ENCODE assay signal across 25 cellular contexts in the genomic region with DNA sequence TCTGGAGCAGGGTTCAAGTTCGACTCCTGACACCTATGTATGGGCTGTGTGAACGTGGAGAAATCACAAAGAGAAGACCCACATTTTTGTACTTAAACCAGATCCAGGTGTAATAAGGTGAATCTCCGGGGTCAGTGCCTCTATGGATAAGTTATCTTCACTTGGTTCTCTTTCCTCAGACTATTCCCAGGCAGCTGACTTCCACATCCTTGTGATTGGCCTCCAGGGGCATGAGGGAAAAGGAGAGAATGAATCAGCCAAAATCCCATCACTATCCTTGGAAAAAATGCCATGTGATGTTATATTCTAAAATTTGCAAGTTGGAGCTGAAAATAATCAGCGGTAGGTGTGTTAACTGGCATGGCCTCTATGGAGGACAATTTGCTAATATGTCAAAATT.
"Had no signal": no experiment of that assay in that cellular context is flagged by ENCODE, and none has a peak within 500 bp of the region (broad histone marks: within the 10 kb centered on the region; RNA-seq: fewer than 3 reads in every experiment).

No MANE protein-coding gene starts in this region.

- H3K27ac Mint-ChIP-seq: activated naive CD8-positive, alpha-beta T cell treated with anti-CD3 and anti-CD28 coated beads for 36 hours; activated T-cell treated with anti-CD3 and anti-CD28 coated beads, Interleukin-2, amount 50 U/mL, for 24 hours; activated T-helper 17 cell treated with anti-CD3 and anti-CD28 coated beads, Interleukin-2, amount 50 U/mL, for 72 hours; naive thymus-derived CD8-positive, alpha-beta T cell; stimulated activated memory B cell treated with anti-CD40 and anti-IgM and Interleukin-4, amounts not matched to agents 10 μg/mL and 1 μg/mL and 100 μg/mL, for 72 hours had no signal

- H3K36me3 Mint-ChIP-seq: activated naive CD8-positive, alpha-beta T cell treated with anti-CD3 and anti-CD28 coated beads for 36 hours; naive thymus-derived CD8-positive, alpha-beta T cell; stimulated activated memory B cell treated with anti-CD40 and anti-IgM and Interleukin-4, amounts not matched to agents 10 μg/mL and 1 μg/mL and 100 μg/mL, for 72 hours had no signal

- H3K27me3 ChIP-seq: gastrocnemius medialis, transverse colon, uterus had no signal

- H3K9me3 Mint-ChIP-seq: activated naive CD8-positive, alpha-beta T cell treated with anti-CD3 and anti-CD28 coated beads for 36 hours; activated T-cell treated with anti-CD3 and anti-CD28 coated beads, Interleukin-2, amount 50 U/mL, for 24 hours; activated T-helper 17 cell treated with anti-CD3 and anti-CD28 coated beads, Interleukin-2, amount 50 U/mL, for 72 hours; naive thymus-derived CD8-positive, alpha-beta T cell; stimulated activated memory B cell treated with anti-CD40 and anti-IgM and Interleukin-4, amounts not matched to agents 10 μg/mL and 1 μg/mL and 100 μg/mL, for 72 hours had no signal

- H3K36me3 ChIP-seq: esophagus muscularis mucosa, gastrocnemius medialis, lower lobe of right lung, neutrophil, transverse colon, uterus, WERI-Rb-1 had no signal

- H3K4me1 ChIP-seq: esophagus muscularis mucosa, gastrocnemius medialis, lower lobe of right lung, parathyroid adenoma, transverse colon, uterus had no signal

- H3K27ac ChIP-seq: esophagus muscularis mucosa, gastrocnemius medialis, lower lobe of right lung, neutrophil, parathyroid adenoma, transverse colon, uterus, WERI-Rb-1 had no signal

- H3K4me3 ChIP-seq: esophagus muscularis mucosa, gastrocnemius medialis, lower lobe of right lung, transverse colon, uterus had no signal

- DNase-seq: activated CD4-positive, alpha-beta T cell treated with anti-CD3 and anti-CD28 coated beads for 1 hour; activated CD8-positive, alpha-beta memory T cell treated with anti-CD3 and anti-CD28 coated beads for 24 hours; activated CD8-positive, alpha-beta memory T cell treated with anti-CD3 and anti-CD28 coated beads, Interleukin-2, amount 50 U/mL, for 4 hours; activated naive CD4-positive, alpha-beta T cell treated with Interleukin-2 at 50 U/mL for 16 hours; activated naive CD8-positive, alpha-beta T cell treated with anti-CD3 and anti-CD28 coated beads for 36 hours; activated T-cell treated with anti-CD3 and anti-CD28 coated beads, Interleukin-2, amount 50 U/mL, for 24 hours; central memory CD4-positive, alpha-beta T cell; effector memory CD4-positive, alpha-beta T cell; gastrocnemius medialis; head of caudate nucleus; islet precursor cell; left cardiac atrium; lower lobe of right lung; naive thymus-derived CD8-positive, alpha-beta T cell; small intestine; stimulated activated CD4-positive, alpha-beta T cell treated with anti-CD3 and anti-CD28 coated beads, Interleukin-15, amount 100 ng/mL, for 24 hours; T-helper 1 cell; transverse colon; uterus; WERI-Rb-1 had no signal

- H3K79me2 ChIP-seq: parathyroid adenoma had no signal

- ATAC-seq: activated T-helper 17 cell treated with anti-CD3 and anti-CD28 coated beads, Interleukin-2, amount 50 U/mL, for 72 hours; gastrocnemius medialis; left cardiac atrium; lower lobe of right lung; naive thymus-derived CD8-positive, alpha-beta T cell; stimulated activated memory B cell treated with anti-CD40 and anti-IgM and Interleukin-4, amounts not matched to agents 10 μg/mL and 1 μg/mL and 100 μg/mL, for 72 hours had no signal

- H3K4me1 Mint-ChIP-seq: activated naive CD8-positive, alpha-beta T cell treated with anti-CD3 and anti-CD28 coated beads for 36 hours; activated T-helper 17 cell treated with anti-CD3 and anti-CD28 coated beads, Interleukin-2, amount 50 U/mL, for 72 hours; naive thymus-derived CD8-positive, alpha-beta T cell; stimulated activated memory B cell treated with anti-CD40 and anti-IgM and Interleukin-4, amounts not matched to agents 10 μg/mL and 1 μg/mL and 100 μg/mL, for 72 hours had no signal

- H3K4me3 Mint-ChIP-seq: activated naive CD8-positive, alpha-beta T cell treated with anti-CD3 and anti-CD28 coated beads for 36 hours; activated T-cell treated with anti-CD3 and anti-CD28 coated beads, Interleukin-2, amount 50 U/mL, for 24 hours; activated T-helper 17 cell treated with anti-CD3 and anti-CD28 coated beads, Interleukin-2, amount 50 U/mL, for 72 hours; naive thymus-derived CD8-positive, alpha-beta T cell; stimulated activated memory B cell treated with anti-CD40 and anti-IgM and Interleukin-4, amounts not matched to agents 10 μg/mL and 1 μg/mL and 100 μg/mL, for 72 hours had no signal

- H2AFZ ChIP-seq: parathyroid adenoma had no signal
